1 cellular context compared by ENCODE assay signal in genomic region chr12:114479831-114480230, GRCh38.
A peak's percentile ranks its signal among the peaks of the same experiment; 100 is the strongest.
TF ChIP-seq lines count a peak whose summit lies in the region.

No MANE protein-coding gene starts in this region.

TF ChIP-seq in H1, 55 proteins besides CTCF, POLR2A, EP300 and RAD21:
- TF ChIP-seq E2F6 (IDR thresholded peaks at IDR 0.05) (peak; percentile 68), KDM4A (IDR thresholded peaks at IDR 0.05; ENCODE audit: low read depth, low read length, severe bottlenecking) (peak; percentile 29), RNF2 (IDR thresholded peaks at IDR 0.05; ENCODE audit: borderline replicate concordance, low read depth, low read length, missing control alignments, poor library complexity, severe bottlenecking) (no peak)
